27 cellular contexts compared by ENCODE assay signal in the genomic region with DNA sequence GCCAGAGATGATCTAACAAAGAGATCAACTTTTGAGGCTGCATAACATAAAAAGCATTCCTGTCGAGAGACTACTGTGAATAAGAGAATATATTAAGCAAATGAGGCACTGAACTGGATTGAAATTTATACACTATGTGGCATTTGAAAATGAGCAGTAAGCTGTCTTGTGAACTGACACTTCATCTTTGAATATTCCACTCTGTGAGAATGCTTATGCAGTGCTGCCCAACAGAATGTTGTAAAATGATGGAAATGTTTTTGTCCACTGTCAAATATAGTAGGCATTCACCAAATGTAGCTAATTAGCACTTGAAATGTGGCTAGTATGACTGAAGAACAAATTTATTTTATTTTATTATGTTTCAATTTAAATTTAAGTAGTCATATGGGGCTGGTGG.
"Had no signal": no experiment of that assay in that cellular context is flagged by ENCODE, and none has a peak within 500 bp of the region (broad histone marks: within the 10 kb centered on the region; RNA-seq: fewer than 3 reads in every experiment).

No MANE protein-coding gene starts in this region.

- H3K4me1 Mint-ChIP-seq: stimulated activated effector memory CD8-positive, alpha-beta T cell treated with anti-CD3 and anti-CD28 coated beads, Interleukin-12 subunit alpha, Interleukin-12 subunit beta, amount 100 ng/mL, for 72 hours; stimulated activated memory B cell treated with anti-CD40 and anti-IgM and Interleukin-4, amounts not matched to agents 10 μg/mL and 1 μg/mL and 100 μg/mL, for 72 hours; stimulated activated naive B cell treated with anti-CD40 and anti-IgM and Interleukin-4, amounts not matched to agents 10 μg/mL and 1 μg/mL and 100 μg/mL, for 72 hours; stimulated activated naive CD8-positive, alpha-beta T cell treated with anti-CD3 and anti-CD28 coated beads, Interleukin-15, amount 100 ng/mL, for 72 hours had no signal

- H3K27ac Mint-ChIP-seq: stimulated activated effector memory CD8-positive, alpha-beta T cell treated with anti-CD3 and anti-CD28 coated beads, Interleukin-12 subunit alpha, Interleukin-12 subunit beta, amount 100 ng/mL, for 72 hours; stimulated activated memory B cell treated with anti-CD40 and anti-IgM and Interleukin-4, amounts not matched to agents 10 μg/mL and 1 μg/mL and 100 μg/mL, for 72 hours; stimulated activated naive B cell treated with anti-CD40 and anti-IgM and Interleukin-4, amounts not matched to agents 10 μg/mL and 1 μg/mL and 100 μg/mL, for 72 hours; stimulated activated naive CD8-positive, alpha-beta T cell treated with anti-CD3 and anti-CD28 coated beads, Interleukin-15, amount 100 ng/mL, for 72 hours; stimulated activated naive CD8-positive, alpha-beta T cell treated with anti-CD3 and anti-CD28 coated beads, Interleukin-15, Interleukin-2, amounts not matched to agents 100 ng/mL and 50 ng/mL, for 24 hours; type B pancreatic cell had no signal

- H3K4me3 Mint-ChIP-seq: stimulated activated effector memory CD8-positive, alpha-beta T cell treated with anti-CD3 and anti-CD28 coated beads, Interleukin-12 subunit alpha, Interleukin-12 subunit beta, amount 100 ng/mL, for 72 hours; stimulated activated memory B cell treated with anti-CD40 and anti-IgM and Interleukin-4, amounts not matched to agents 10 μg/mL and 1 μg/mL and 100 μg/mL, for 72 hours; stimulated activated naive B cell treated with anti-CD40 and anti-IgM and Interleukin-4, amounts not matched to agents 10 μg/mL and 1 μg/mL and 100 μg/mL, for 72 hours; stimulated activated naive CD8-positive, alpha-beta T cell treated with anti-CD3 and anti-CD28 coated beads, Interleukin-15, amount 100 ng/mL, for 72 hours; stimulated activated naive CD8-positive, alpha-beta T cell treated with anti-CD3 and anti-CD28 coated beads, Interleukin-15, Interleukin-2, amounts not matched to agents 100 ng/mL and 50 ng/mL, for 24 hours; type B pancreatic cell had no signal

- ATAC-seq: stimulated activated effector memory CD8-positive, alpha-beta T cell treated with anti-CD3 and anti-CD28 coated beads, Interleukin-12 subunit alpha, Interleukin-12 subunit beta, amount 100 ng/mL, for 72 hours; stimulated activated memory B cell treated with anti-CD40 and anti-IgM and Interleukin-4, amounts not matched to agents 10 μg/mL and 1 μg/mL and 100 μg/mL, for 72 hours; stimulated activated naive B cell treated with anti-CD40 and anti-IgM and Interleukin-4, amounts not matched to agents 10 μg/mL and 1 μg/mL and 100 μg/mL, for 72 hours; stimulated activated naive CD8-positive, alpha-beta T cell treated with anti-CD3 and anti-CD28 coated beads, Interleukin-15, amount 100 ng/mL, for 72 hours; upper lobe of right lung had no signal

- H3K36me3 ChIP-seq: stomach, suprapubic skin, thoracic aorta, thyroid gland, tibial artery, tibial nerve, transverse colon, upper lobe of left lung, upper lobe of right lung, uterus, vagina had no signal

- H3K27me3 Mint-ChIP-seq: stimulated activated naive CD8-positive, alpha-beta T cell treated with anti-CD3 and anti-CD28 coated beads, Interleukin-15, amount 100 ng/mL, for 72 hours had no signal

- H3K36me3 Mint-ChIP-seq: stimulated activated effector memory CD8-positive, alpha-beta T cell treated with anti-CD3 and anti-CD28 coated beads, Interleukin-12 subunit alpha, Interleukin-12 subunit beta, amount 100 ng/mL, for 72 hours; stimulated activated memory B cell treated with anti-CD40 and anti-IgM and Interleukin-4, amounts not matched to agents 10 μg/mL and 1 μg/mL and 100 μg/mL, for 72 hours; stimulated activated naive B cell treated with anti-CD40 and anti-IgM and Interleukin-4, amounts not matched to agents 10 μg/mL and 1 μg/mL and 100 μg/mL, for 72 hours; type B pancreatic cell had no signal

- H3K27me3 ChIP-seq: stomach, testis, thyroid gland, tibial artery, tibial nerve, upper lobe of left lung, upper lobe of right lung, uterus, vagina had no signal

- H3K9me3 ChIP-seq: stomach, suprapubic skin, testis, thoracic aorta, thyroid gland, tibial artery, tibial nerve, transverse colon, upper lobe of left lung, upper lobe of right lung, uterus, vagina had no signal

- H3K4me1 ChIP-seq: stomach, suprapubic skin, testis, thyroid gland, tibial artery, tibial nerve, upper lobe of left lung, upper lobe of right lung, uterus, vagina had no signal

- H3K27ac ChIP-seq: stomach, suprapubic skin, testis, thoracic aorta, thyroid gland, tibial artery, tibial nerve, transverse colon, upper lobe of left lung, upper lobe of right lung, uterus, vagina had no signal

- H3K9me3 Mint-ChIP-seq: stimulated activated effector memory CD8-positive, alpha-beta T cell treated with anti-CD3 and anti-CD28 coated beads, Interleukin-12 subunit alpha, Interleukin-12 subunit beta, amount 100 ng/mL, for 72 hours; stimulated activated memory B cell treated with anti-CD40 and anti-IgM and Interleukin-4, amounts not matched to agents 10 μg/mL and 1 μg/mL and 100 μg/mL, for 72 hours; stimulated activated naive CD8-positive, alpha-beta T cell treated with anti-CD3 and anti-CD28 coated beads, Interleukin-15, amount 100 ng/mL, for 72 hours; stimulated activated naive CD8-positive, alpha-beta T cell treated with anti-CD3 and anti-CD28 coated beads, Interleukin-15, Interleukin-2, amounts not matched to agents 100 ng/mL and 50 ng/mL, for 24 hours; type B pancreatic cell had no signal

- H3K4me3 ChIP-seq: stomach, suprapubic skin, testis, thoracic aorta, thyroid gland, tibial artery, tibial nerve, transverse colon, upper lobe of left lung, upper lobe of right lung, uterus, vagina had no signal

- DNase-seq: stimulated activated CD4-positive, alpha-beta T cell treated with anti-CD3 and anti-CD28 coated beads, Interleukin-2, amount 100 ng/mL, for 48 hours; stimulated activated CD4-positive, alpha-beta T cell treated with anti-CD3 and anti-CD28 coated beads, Interleukin-4, amount 100 ng/mL, for 1 hour; stimulated activated CD4-positive, alpha-beta T cell treated with anti-CD3 and anti-CD28 coated beads, Interleukin-4, amount 100 ng/mL, for 24 hours; stimulated activated CD4-positive, alpha-beta T cell treated with anti-CD3 and anti-CD28 coated beads, Interleukin-4, amount 100 ng/mL, for 4 hours; stimulated activated CD8-positive, alpha-beta memory T cell treated with anti-CD3 and anti-CD28 coated beads, Interleukin-4, amount 100 ng/mL, for 48 hours; stimulated activated naive B cell treated with anti-CD40 and anti-IgM and Interleukin-4, amounts not matched to agents 10 μg/mL and 1 μg/mL and 100 μg/mL, for 72 hours; stimulated activated naive CD4-positive, alpha-beta T cell; stimulated activated naive CD4-positive, alpha-beta T cell treated with Interleukin-2 at 50 U/mL for 16 hours; stimulated activated naive CD8-positive, alpha-beta T cell treated with anti-CD3 and anti-CD28 coated beads, Interleukin-15, amount 100 ng/mL, for 72 hours; stomach; substantia nigra; testis; thyroid gland; tibial artery; transverse colon; trophoblast cell; upper lobe of left lung; upper lobe of right lung; uterus had no signal
